ENCODE assay signal across 21 cellular contexts in genomic region chr15:39179980-39180379, GRCh38.
DNase-seq lines count a peak whose midpoint lies in the region; ATAC-seq, FAIRE-seq and TF ChIP-seq lines count a peak whose summit lies in the region.
"Had no signal": no experiment of that assay in that cellular context is flagged by ENCODE, and none has a peak within 500 bp of the region (broad histone marks: within the 10 kb centered on the region; RNA-seq: fewer than 3 reads in every experiment).

No MANE protein-coding gene starts in this region.

- H3K4me2 ChIP-seq in endothelial cell of umbilical vein (ENCODE audit: insufficient read depth, low read length) = no peak overlapping the region
- no peak overlapping the region for H3K4me2 ChIP-seq in mesenchymal stem cell (ENCODE audit: low read length, poor library complexity, severe bottlenecking)
- H3K4me2 ChIP-seq: BLaER1, PC-9 had no signal

- peak overlapping the region; percentile 12 for H4K8ac ChIP-seq in mesenchymal stem cell (ENCODE audit: low read length)

- H2BK15ac ChIP-seq in mesenchymal stem cell (ENCODE audit: low read depth, poor library complexity, severe bottlenecking) = no peak overlapping the region

- no peak overlapping the region for H3K23ac ChIP-seq in mesenchymal stem cell (ENCODE audit: low read length in 2 of 2)

- POLR2A ChIA-PET in endothelial cell of umbilical vein (lab: Charles Lee) = no interaction called here

- peaks cover 6% of the 10 kb centered on the region for H3K36me3 Mint-ChIP-seq in HFFc6 (ENCODE audit: low read depth)
- H3K36me3 Mint-ChIP-seq: CD8-positive, alpha-beta memory T cell had no signal

- no TSS peak for BruUV-seq in endothelial cell of umbilical vein (replicated peaks; lab: Mats Ljungman, UMichigan)

- H3K4me3 ChIP-seq in endothelial cell of umbilical vein (replicated peaks in 1 of 3; ENCODE audit: insufficient read depth in 1 of 3, low read depth in 1 of 3, low read length in 3 of 3) (no peak overlapping the region), mesenchymal stem cell (ENCODE audit: insufficient read depth in 1 of 2, low read depth in 1 of 2, low read length in 2 of 2) (no peak overlapping the region), uterus (no peak overlapping the region), transverse colon (no peak overlapping the region)
- H3K4me3 ChIP-seq: BLaER1, PC-9 had no signal

- H3K4me3 Mint-ChIP-seq in HFFc6 = no peak overlapping the region
- H3K4me3 Mint-ChIP-seq: CD8-positive, alpha-beta memory T cell had no signal

- peak overlapping the region in 1 of 2 experiments; percentile 31 for H3K14ac ChIP-seq in mesenchymal stem cell (ENCODE audit: low read length in 2 of 2)

- WGBS in mesenchymal stem cell = no CpG with 5 or more reads among the region's 1 CpG
- WGBS in transverse colon (ENCODE audit: low coverage in 1 of 2), 2 donors = 54 to 64% methylated on average over 1 of the region's 1 CpG

- no peaks in the 10 kb centered on the region for H3K27me3 ChIP-seq in endothelial cell of umbilical vein (ENCODE audit: control insufficient read depth in 2 of 2, insufficient read depth in 2 of 2, low read length in 2 of 2)
- no peaks in the 10 kb centered on the region for H3K27me3 ChIP-seq in mesenchymal stem cell (ENCODE audit: control insufficient read depth in 1 of 2, insufficient read depth in 1 of 2, low read length in 2 of 2)
- no peaks in the 10 kb centered on the region for H3K27me3 ChIP-seq in uterus
- no peaks in the 10 kb centered on the region for H3K27me3 ChIP-seq in transverse colon
- H3K27me3 ChIP-seq: BLaER1 had no signal

- H3K36me3 ChIP-seq in endothelial cell of umbilical vein (ENCODE audit: control insufficient read depth in 2 of 2, extremely low read depth in 1 of 2, insufficient read depth in 2 of 2, low read length in 2 of 2) (no peaks in the 10 kb centered on the region), mesenchymal stem cell (ENCODE audit: control insufficient read depth in 1 of 2, insufficient read depth in 2 of 2, low read depth in 1 of 2, low read length in 2 of 2) (no peaks in the 10 kb centered on the region), uterus (no peaks in the 10 kb centered on the region), transverse colon (no peaks in the 10 kb centered on the region)
- H3K36me3 ChIP-seq: BLaER1 had no signal

- no peak for ATAC-seq in GM19324 (IDR thresholded peaks at IDR 0.05; ENCODE audit: low FRiP score, unreplicated experiment)
- no peak for ATAC-seq in HG02870 (IDR thresholded peaks at IDR 0.05; ENCODE audit: unreplicated experiment)
- ATAC-seq: HCT116 had no signal

- intact Hi-C loops in endothelial cell of umbilical vein (cut with micrococcal nuclease) (no loop called here), uterus (cut with DNase I; ENCODE audit: low total_unique reads) (no loop called here), transverse colon (cut with DNase I; ENCODE audit: low total_unique reads) (no loop called here)

- H3K4me1 ChIP-seq in endothelial cell of umbilical vein (ENCODE audit: control insufficient read depth, extremely low read depth, insufficient read depth, low read length) (peaks cover 15% of the 10 kb centered on the region), mesenchymal stem cell (ENCODE audit: control insufficient read depth, insufficient read depth, low read depth, low read length) (peaks cover 5% of the 10 kb centered on the region), uterus (peaks cover 3 to 4% of the 10 kb centered on the region in 2 donors), transverse colon (peaks cover 6 to 22% (median 12%) of the 10 kb centered on the region in 4 donors)
- H3K4me1 ChIP-seq: BLaER1 had no signal

- DNase-seq in HFFc6 (no peak), endothelial cell of umbilical vein (ENCODE audit: low read depth, low spot score) (no peak), mesenchymal stem cell (no peak), uterus (no peak), NCI-H2196 (lab: John Stamatoyannopoulos, UW; ENCODE audit: unreplicated experiment) (no peak), transverse colon (no peak)
- DNase-seq: CD8-positive, alpha-beta memory T cell; DMS79; KG1; NCI-H1048; NCI-H1436 treated with DMSO at 0.1 percent for 48 hours; NCI-H2029 treated with DMSO at 0.1 percent for 48 hours; NCI-H2171 treated with DMSO at 0.1 percent for 48 hours; NCI-H774; PC-9 had no signal

- H3K27ac ChIP-seq in endothelial cell of umbilical vein (ENCODE audit: insufficient read depth, low read depth, low read length) (no peak overlapping the region), mesenchymal stem cell (ENCODE audit: low read length, poor library complexity, severe bottlenecking) (no peak overlapping the region), uterus (peak overlapping the region; percentile 42 to 57), transverse colon (peak overlapping the region in 1 of 4 donors; percentile 2)
- H3K27ac ChIP-seq: BLaER1, PC-9 had no signal

- H4K91ac ChIP-seq in mesenchymal stem cell (ENCODE audit: low read length) = no peak overlapping the region

- peak overlapping the region; percentile 88 for H2AK5ac ChIP-seq in mesenchymal stem cell (ENCODE audit: low read length, severe bottlenecking)

- H3K27me3 Mint-ChIP-seq in HFFc6 (ENCODE audit: insufficient read depth) = no peaks in the 10 kb centered on the region; the same call in 1 of the 2 replicates

- H2BK12ac ChIP-seq in mesenchymal stem cell (ENCODE audit: low read length in 2 of 2) = peak overlapping the region; percentile 38 to 96

- no peak for FAIRE-seq in endothelial cell of umbilical vein (lab: Jason Lieb, UNC)
- FAIRE-seq: D721Med, G401.6 had no signal

- TF ChIP-seq EP300 in transverse colon (IDR thresholded peaks at IDR 0.05; ENCODE audit: low read depth) = no peak

- H3K9me3 ChIP-seq in endothelial cell of umbilical vein (replicated peaks; ENCODE audit: control insufficient read depth, insufficient read depth, low read length) = no peaks in the 10 kb centered on the region
- no peaks in the 10 kb centered on the region for H3K9me3 ChIP-seq in mesenchymal stem cell (ENCODE audit: control insufficient read depth, low read length)
- H3K9me3 ChIP-seq in uterus = no peaks in the 10 kb centered on the region
- no peaks in the 10 kb centered on the region for H3K9me3 ChIP-seq in transverse colon
- H3K9me3 ChIP-seq: BLaER1 had no signal

- H3K4me1 Mint-ChIP-seq in HFFc6 (ENCODE audit: low read depth) = peaks cover 79% of the 10 kb centered on the region
- H3K4me1 Mint-ChIP-seq: CD8-positive, alpha-beta memory T cell had no signal

- TF ChIP-seq CTCF in HFFc6 (IDR thresholded peaks at IDR 0.05) = no peak
- no peak for TF ChIP-seq CTCF in endothelial cell of umbilical vein (IDR thresholded peaks at IDR 0.05; ENCODE audit: extremely low read depth in 1 of 2, insufficient read depth in 1 of 2, low read depth in 1 of 2, low read length in 2 of 2)
- TF ChIP-seq CTCF in uterus (IDR thresholded peaks at IDR 0.05) = no peak
- TF ChIP-seq CTCF in transverse colon (IDR thresholded peaks at IDR 0.05) = no peak

- H3K79me1 ChIP-seq in mesenchymal stem cell (replicated peaks; ENCODE audit: low read length, poor library complexity, severe bottlenecking) = no peaks in the 10 kb centered on the region

- H2BK5ac ChIP-seq in mesenchymal stem cell (ENCODE audit: low read depth, low read length, poor library complexity, severe bottlenecking) = no peak overlapping the region

- no peak overlapping the region for H2BK120ac ChIP-seq in mesenchymal stem cell (ENCODE audit: low read depth, low read length)

- TF ChIP-seq POLR2A in endothelial cell of umbilical vein (IDR thresholded peaks at IDR 0.05; ENCODE audit: low read depth, low read length) (no peak), uterus (IDR thresholded peaks at IDR 0.05) (no peak), transverse colon (IDR thresholded peaks at IDR 0.05) (no peak)

- H3K9ac ChIP-seq in endothelial cell of umbilical vein (replicated peaks; ENCODE audit: extremely low read depth, insufficient read depth, low read length) (no peak overlapping the region), mesenchymal stem cell (ENCODE audit: low read length) (no peak overlapping the region)
- H3K9ac ChIP-seq: BLaER1 had no signal

- no peaks in the 10 kb centered on the region for H3K79me2 ChIP-seq in endothelial cell of umbilical vein (ENCODE audit: control insufficient read depth, insufficient read depth, low read length)

- CTCF ChIA-PET in endothelial cell of umbilical vein (lab: Charles Lee) = interaction anchor here (1.2 to 1.4 kb wide), 3 partner anchors 8 to 184 kb away, joined by 3 to 6 read pairs (median 4); no protein-coding TSS in a partner anchor

- H3K4ac ChIP-seq in mesenchymal stem cell (ENCODE audit: low read depth in 1 of 2, low read length in 2 of 2) = peak overlapping the region; percentile 24 to 76

- H3K9me3 Mint-ChIP-seq in HFFc6 = no peaks in the 10 kb centered on the region

- no peaks in the 10 kb centered on the region for H3K9me1 ChIP-seq in endothelial cell of umbilical vein (replicated peaks; ENCODE audit: control insufficient read depth, extremely low read depth, insufficient read depth, low read length)

- H4K20me1 ChIP-seq in endothelial cell of umbilical vein (replicated peaks; ENCODE audit: control insufficient read depth, extremely low read depth, insufficient read depth, low read length) = no peaks in the 10 kb centered on the region
- H4K20me1 ChIP-seq: BLaER1 had no signal

- in situ Hi-C loops in transverse colon (cut with MboI; ENCODE audit: low pct_ligation_motif_present in 1 of 4, low pct_unique_long_range_greater_than_20kb in 1 of 4, low sequenced_read_pairs in 3 of 4) = loop anchor here in 2 of 4 donors (10.0 kb wide), 3 partner anchors 295 to 405 kb away; partner anchors contain the start of gene THBS1 (in 1 of the 2)

- H2AFZ ChIP-seq in endothelial cell of umbilical vein (ENCODE audit: low read depth, low read length) (peak overlapping the region; percentile 50), mesenchymal stem cell (ENCODE audit: low read depth, low read length) (no peak overlapping the region)
- H2AFZ ChIP-seq: PC-9 had no signal

- peak overlapping the region; percentile 89 for H3K27ac Mint-ChIP-seq in HFFc6
- H3K27ac Mint-ChIP-seq: CD8-positive, alpha-beta memory T cell had no signal

- peak overlapping the region; percentile 52 to 76 for H3K18ac ChIP-seq in mesenchymal stem cell (ENCODE audit: low read depth in 1 of 2, low read length in 2 of 2)

- dilution Hi-C loops in endothelial cell of umbilical vein (cut with MboI; ENCODE audit: extremely low pct_ligation_motif_present, low sequenced_read_pairs) = loop anchor here (25.0 kb wide), 1 partner anchor 182 kb away; no protein-coding TSS in a partner anchor

TF ChIP-seq in endothelial cell of umbilical vein, 7 proteins besides CTCF, POLR2A, EP300 and RAD21 (continues in another document):
- TF ChIP-seq MAX (IDR thresholded peaks at IDR 0.05; ENCODE audit: insufficient read depth, insufficient read length) (no peak), MYC (IDR thresholded peaks at IDR 0.05; ENCODE audit: low read depth, low read length) (no peak), JUN (IDR thresholded peaks at IDR 0.05; ENCODE audit: borderline replicate concordance, insufficient read depth, insufficient read length, low read depth) (no peak), FOS (IDR thresholded peaks at IDR 0.05; ENCODE audit: borderline replicate concordance, insufficient read depth, low read length) (no peak), GATA2 (IDR thresholded peaks at IDR 0.05; ENCODE audit: insufficient read depth, insufficient read length, low read depth, low read length) (no peak)

Comparison
In these comparisons a context has a peak if more than half of its experiments do, and no peak if none do; other contexts are left out.
1. H3K27ac ChIP-seq: peak in uterus (2 of 2); none in endothelial cell of umbilical vein (single experiment) and mesenchymal stem cell (single experiment).